ENCODE assay signal across 10 cellular contexts in genomic region chr1:1212780-1213152, GRCh38. TPM values are rescaled to one million over a fixed set of nuclear protein-coding genes. Genes with fewer than 3 reads are reported as not detected.
DNase-seq lines count a peak whose midpoint lies in the region; ATAC-seq and TF ChIP-seq lines count a peak whose summit lies in the region.
"Had no signal": no experiment of that assay in that cellular context is flagged by ENCODE, and none has a peak within 500 bp of the region (broad histone marks: within the 10 kb centered on the region; RNA-seq: fewer than 3 reads in every experiment).

No MANE protein-coding gene starts in this region.

- ATAC-seq in CD4-positive, alpha-beta T cell (ENCODE audit: poor library complexity) = peak; percentile 5
- ATAC-seq in body of pancreas (peak; percentile 25), natural killer cell (peak; percentile 32 to 74 (median 65))

- WGBS in body of pancreas, 2 donors = 54 to 64% methylated on average over 5 to 13 of the region's 18 CpGs

- POLR2A ChIA-PET in CD4-positive, alpha-beta T cell (lab: Charles Lee) = interaction anchor here (0.8 to 1.2 kb wide), 2 partner anchors 39 to 54 kb away, joined by 3 to 5 read pairs; partner anchors contain the start of gene TTLL10

- no peak for TF ChIP-seq CTCF in CD4-positive, alpha-beta T cell (IDR thresholded peaks at IDR 0.05)
- TF ChIP-seq CTCF in body of pancreas (IDR thresholded peaks at IDR 0.05) (no peak), natural killer cell (IDR thresholded peaks at IDR 0.05) (no peak), type B pancreatic cell (conservative IDR thresholded peaks at IDR 0.05) (no peak)

- H3K36me3 ChIP-seq in body of pancreas (replicated peaks in 1 of 2; ENCODE audit: insufficient read depth in 1 of 2, low read depth in 2 of 2) = peaks cover 0 to 2% of the 10 kb centered on the region in 2 donors
- H3K36me3 ChIP-seq: HAP-1 had no signal

- peaks cover 12% of the 10 kb centered on the region for H3K36me3 Mint-ChIP-seq in CD4-positive, alpha-beta T cell (ENCODE audit: low read depth)
- H3K36me3 Mint-ChIP-seq in natural killer cell = no peaks in the 10 kb centered on the region
- no peaks in the 10 kb centered on the region for H3K36me3 Mint-ChIP-seq in type B pancreatic cell

- H3K27me3 ChIP-seq in CD4-positive, alpha-beta T cell (ENCODE audit: control insufficient read depth, insufficient read depth, low read length) = no peaks in the 10 kb centered on the region
- no peaks in the 10 kb centered on the region for H3K27me3 ChIP-seq in body of pancreas

- H3K9me3 Mint-ChIP-seq in CD4-positive, alpha-beta T cell = no peaks in the 10 kb centered on the region
- H3K9me3 Mint-ChIP-seq in natural killer cell (no peaks in the 10 kb centered on the region), type B pancreatic cell (no peaks in the 10 kb centered on the region)

- TF ChIP-seq POLR2A in body of pancreas (IDR thresholded peaks at IDR 0.05) = no peak

- peaks cover 4% of the 10 kb centered on the region for H3K4me1 ChIP-seq in body of pancreas
- H3K4me1 ChIP-seq: HAP-1 had no signal

- peak overlapping the region; percentile 42 for H3K4me3 Mint-ChIP-seq in CD4-positive, alpha-beta T cell
- H3K4me3 Mint-ChIP-seq in natural killer cell (peak overlapping the region; percentile 71), type B pancreatic cell (no peak overlapping the region)

- peak in 2 of 10 experiments; percentile 37 to 52 for DNase-seq in CD4-positive, alpha-beta T cell
- peak; percentile 47 for DNase-seq in MV-4-11 (lab: John Stamatoyannopoulos, UW)
- DNase-seq in body of pancreas = peak in 1 of 4 donors; percentile 35
- peak; percentile 88 for DNase-seq in natural killer cell
- DNase-seq in OCI-M1 (lab: John Stamatoyannopoulos, UW) = no peak
- no peak for DNase-seq in occipital lobe (lab: John Stamatoyannopoulos, UW)
- DNase-seq in type B pancreatic cell (ENCODE audit: extremely low spot score, unreplicated experiment) = no peak
- no peak for DNase-seq in AG20443 (ENCODE audit: low spot score)

- no peaks in the 10 kb centered on the region for H3K27me3 Mint-ChIP-seq in CD4-positive, alpha-beta T cell
- no peaks in the 10 kb centered on the region for H3K27me3 Mint-ChIP-seq in natural killer cell (ENCODE audit: low read depth in 2 of 2)
- no peaks in the 10 kb centered on the region for H3K27me3 Mint-ChIP-seq in type B pancreatic cell

- no peak overlapping the region for H3K4me3 ChIP-seq in body of pancreas
- H3K4me3 ChIP-seq: HAP-1 had no signal

- CTCF ChIA-PET in CD4-positive, alpha-beta T cell (lab: Charles Lee) = no interaction called here

- H3K4me1 Mint-ChIP-seq in CD4-positive, alpha-beta T cell (ENCODE audit: low read depth) = peaks cover 37% of the 10 kb centered on the region
- peaks cover 23 to 57% of the 10 kb centered on the region in 2 donors for H3K4me1 Mint-ChIP-seq in natural killer cell
- no peaks in the 10 kb centered on the region for H3K4me1 Mint-ChIP-seq in type B pancreatic cell (ENCODE audit: unreplicated experiment)

- intact Hi-C loops in CD4-positive, alpha-beta T cell (cut with DNase I, micrococcal nuclease) = no loop called here
- intact Hi-C loops in body of pancreas (cut with DNase I) = no loop called here
- intact Hi-C loops in natural killer cell (cut with micrococcal nuclease) = no loop called here

- peak overlapping the region; percentile 46 for H3K27ac ChIP-seq in CD4-positive, alpha-beta T cell (ENCODE audit: low read depth, low read length)
- no peak overlapping the region for H3K27ac ChIP-seq in body of pancreas

- no peaks in the 10 kb centered on the region for H3K9me3 ChIP-seq in CD4-positive, alpha-beta T cell (ENCODE audit: control insufficient read depth, low read length)
- H3K9me3 ChIP-seq in body of pancreas = no peaks in the 10 kb centered on the region
- H3K9me3 ChIP-seq: HAP-1 had no signal

- no peak overlapping the region for H3K27ac Mint-ChIP-seq in CD4-positive, alpha-beta T cell
- H3K27ac Mint-ChIP-seq in natural killer cell = peak overlapping the region; percentile 79 to 98
- no peak overlapping the region for H3K27ac Mint-ChIP-seq in type B pancreatic cell

RNA-seq across cellular contexts. Expression of gene TNFRSF4, which starts 1.2 kb away (rescaled TPM):
- 10 to 100 TPM; 27.6 to 28.6 TPM for total RNA-seq in CD4-positive, alpha-beta T cell
- total RNA-seq in body of pancreas = 1 to 10 TPM in 1 of 2 donors, under 1 TPM in 1; 0.99 to 2.6 TPM
- total RNA-seq in natural killer cell = 10 to 100 TPM; 14.3 to 26.5 (median 15.7) TPM
- total RNA-seq in occipital lobe = not detected
- 0.31 TPM in 1 of 2 replicates, not detected in the other for total RNA-seq in type B pancreatic cell (ENCODE audit: low replicate concordance)
- total RNA-seq: Daoy had no signal

RNA-seq across cellular contexts. Expression of gene TNFRSF18, which starts 6.4 kb away (rescaled TPM):
- 10 to 100 TPM; 14.8 to 17.8 TPM for total RNA-seq in CD4-positive, alpha-beta T cell
- total RNA-seq in body of pancreas (not detected), natural killer cell (10 to 100 TPM; 40.3 to 81.9 (median 54.7) TPM), occipital lobe (not detected), type B pancreatic cell (ENCODE audit: low replicate concordance) (0.38 TPM in 1 of 2 replicates, not detected in the other)

RNA-seq across cellular contexts. Expression of gene SDF4, which starts 19.0 kb away (rescaled TPM):
- 10 to 100 TPM; 66.3 to 71.0 TPM for total RNA-seq in CD4-positive, alpha-beta T cell
- total RNA-seq in body of pancreas = 10 to 100 TPM; 89.2 to 97.6 TPM
- total RNA-seq in natural killer cell = 100 to 1,000 TPM; 176 to 211 (median 184) TPM
- 18.4 TPM for total RNA-seq in occipital lobe
- 116 and 136 TPM in 2 replicates for total RNA-seq in type B pancreatic cell (ENCODE audit: low replicate concordance)

RNA-seq across cellular contexts. Expression of gene B3GALT6, which starts 19.3 kb away (rescaled TPM):
- total RNA-seq in CD4-positive, alpha-beta T cell = 1 to 10 TPM; 4.9 to 5.1 TPM
- 10 to 100 TPM; 18.4 to 35.6 TPM for total RNA-seq in body of pancreas
- total RNA-seq in natural killer cell = 10 to 100 TPM; 13.7 to 16.5 (median 16.3) TPM
- 27.1 TPM for total RNA-seq in occipital lobe
- total RNA-seq in type B pancreatic cell (ENCODE audit: low replicate concordance) = 19.5 and 30.2 TPM in 2 replicates

RNA-seq across cellular contexts. Expression of gene C1QTNF12, which starts 33.8 kb away (rescaled TPM):
- 1 to 10 TPM; 3.4 to 4.8 TPM for total RNA-seq in CD4-positive, alpha-beta T cell
- not detected for total RNA-seq in body of pancreas
- 1 to 10 TPM; 2.6 to 4.1 (median 4.1) TPM for total RNA-seq in natural killer cell
- not detected for total RNA-seq in occipital lobe
- 2.5 TPM in 2 replicates for total RNA-seq in type B pancreatic cell (ENCODE audit: low replicate concordance)
- total RNA-seq: Daoy had no signal

Comparison
In these comparisons a context has a peak if more than half of its experiments do, and no peak if none do; other contexts are left out.
1. ATAC-seq: peak in every context shown above with its lines; median percentile 65 in natural killer cell; 25 in body of pancreas; 5 in CD4-positive, alpha-beta T cell.
2. DNase-seq: peak in MV-4-11 (single experiment) and natural killer cell (single experiment); none in OCI-M1 (single experiment), occipital lobe (single experiment), type B pancreatic cell (single experiment) and AG20443 (single experiment).
3. H3K27ac Mint-ChIP-seq: peak in natural killer cell (2 of 2); none in CD4-positive, alpha-beta T cell (single experiment) and type B pancreatic cell (single experiment).
4. RNA of gene TNFRSF4, which starts 1.2 kb away (total RNA-seq): 27.6 to 28.6 TPM in CD4-positive, alpha-beta T cell and 14.3 to 26.5 TPM in natural killer cell; 0.99 to 2.6 TPM in body of pancreas, 0.31 TPM in type B pancreatic cell and not detected in occipital lobe (single experiment); every median in the first group is over 4 times any median in the second.
5. RNA of gene TNFRSF18, which starts 6.4 kb away (total RNA-seq): 40.3 to 81.9 TPM in natural killer cell and 14.8 to 17.8 TPM in CD4-positive, alpha-beta T cell; 0.38 TPM in type B pancreatic cell, not detected in body of pancreas and not detected in occipital lobe (single experiment); every median in the first group is over 10 times any median in the second.